ENCODE assay signal across 8 cellular contexts in genomic region chr5:73564644-73565165, GRCh38.
A peak's percentile ranks its signal among the peaks of the same experiment; 100 is the strongest.
DNase-seq lines count a peak whose midpoint lies in the region; ATAC-seq, FAIRE-seq and TF ChIP-seq lines count a peak whose summit lies in the region.

No MANE protein-coding gene starts in this region.

- peak overlapping the region; percentile 91 for H3K4me3 Mint-ChIP-seq in activated naive CD8-positive, alpha-beta T cell treated with anti-CD3 and anti-CD28 coated beads, Interleukin-2, amount 50 U/mL, for 24 hours
- peak overlapping the region; percentile 93 for H3K4me3 Mint-ChIP-seq in stimulated activated effector memory CD8-positive, alpha-beta T cell treated with anti-CD3 and anti-CD28 coated beads, Interleukin-12 subunit alpha, Interleukin-12 subunit beta, amount 100 ng/mL, for 72 hours

- no peaks in the 10 kb centered on the region for H3K27me3 Mint-ChIP-seq in activated naive CD8-positive, alpha-beta T cell treated with anti-CD3 and anti-CD28 coated beads, Interleukin-2, amount 50 U/mL, for 24 hours

- H3K36me3 Mint-ChIP-seq in activated naive CD8-positive, alpha-beta T cell treated with anti-CD3 and anti-CD28 coated beads, Interleukin-2, amount 50 U/mL, for 24 hours (ENCODE audit: low read depth), result peaks cover 19% of the 10 kb centered on the region
- peaks cover 63% of the 10 kb centered on the region for H3K36me3 Mint-ChIP-seq in stimulated activated effector memory CD8-positive, alpha-beta T cell treated with anti-CD3 and anti-CD28 coated beads, Interleukin-12 subunit alpha, Interleukin-12 subunit beta, amount 100 ng/mL, for 72 hours

- TF ChIP-seq CTCF in Loucy (conservative IDR thresholded peaks at IDR 0.05; ENCODE audit: low read length), result no peak

- no peak for ATAC-seq in activated naive CD8-positive, alpha-beta T cell treated with anti-CD3 and anti-CD28 coated beads, Interleukin-2, amount 50 U/mL, for 24 hours
- no peak for ATAC-seq in stimulated activated effector memory CD8-positive, alpha-beta T cell treated with anti-CD3 and anti-CD28 coated beads, Interleukin-12 subunit alpha, Interleukin-12 subunit beta, amount 100 ng/mL, for 72 hours
- no peak for ATAC-seq in HG02884 (IDR thresholded peaks at IDR 0.05; ENCODE audit: unreplicated experiment)

- H3K79me2 ChIP-seq in Loucy (ENCODE audit: insufficient read depth, low read length), result peaks cover 54% of the 10 kb centered on the region

- peak overlapping the region; percentile 89 for H3K4me2 ChIP-seq in Loucy (ENCODE audit: low read depth, low read length, poor library complexity, severe bottlenecking)

- H3K36me3 ChIP-seq in Loucy (ENCODE audit: insufficient read depth, low read length) (no peaks in the 10 kb centered on the region), iPS-15b (ENCODE audit: control insufficient read depth, insufficient read depth, low read length) (no peaks in the 10 kb centered on the region)

- H3K4me3 ChIP-seq in Loucy (ENCODE audit: low read length, poor library complexity, severe bottlenecking) (peak overlapping the region; percentile 97), iPS-15b (ENCODE audit: low read depth, low read length) (peak overlapping the region; percentile 98)

- H3K27me3 ChIP-seq in Loucy (ENCODE audit: insufficient read depth, low read length, poor library complexity, severe bottlenecking) (no peaks in the 10 kb centered on the region), iPS-15b (ENCODE audit: control insufficient read depth, insufficient read depth, low read length) (no peaks in the 10 kb centered on the region)

- peaks cover 12% of the 10 kb centered on the region for H4K20me1 ChIP-seq in Loucy (ENCODE audit: insufficient read depth, low read length, poor library complexity, severe bottlenecking)

- FAIRE-seq in RCC 7860 (lab: Jason Lieb, UNC), result no peak

- no peaks in the 10 kb centered on the region for H3F3A ChIP-seq in Loucy (ENCODE audit: low read depth)

- H3K9me3 ChIP-seq in Loucy (ENCODE audit: insufficient read depth, low read depth, low read length), result no peaks in the 10 kb centered on the region
- H3K9me3 ChIP-seq in iPS-15b (ENCODE audit: control insufficient read depth, insufficient read depth, low read length), result no peaks in the 10 kb centered on the region

- H2AFZ ChIP-seq in Loucy (ENCODE audit: low read length), result peak overlapping the region; percentile 94

- no peaks in the 10 kb centered on the region for H3K9me2 ChIP-seq in Loucy (replicated peaks; ENCODE audit: low read depth, low read length)

- H3K9ac ChIP-seq in Loucy (ENCODE audit: low read depth, low read length, poor library complexity, severe bottlenecking) (peak overlapping the region; percentile 99), iPS-15b (ENCODE audit: low read depth, low read length) (peak overlapping the region; percentile 92)

- peak; percentile 21 for DNase-seq in SIG-M5 treated with dmso at 0.1 percent for 504 hours (lab: John Stamatoyannopoulos, UW; ENCODE audit: unreplicated experiment)
- no peak for DNase-seq in SIG-M5 (lab: John Stamatoyannopoulos, UW)
- peak; percentile 4 for DNase-seq in activated naive CD8-positive, alpha-beta T cell treated with anti-CD3 and anti-CD28 coated beads, Interleukin-2, amount 50 U/mL, for 24 hours
- DNase-seq in stimulated activated effector memory CD8-positive, alpha-beta T cell treated with anti-CD3 and anti-CD28 coated beads, Interleukin-12 subunit alpha, Interleukin-12 subunit beta, amount 100 ng/mL, for 72 hours (ENCODE audit: low spot score in 2 of 2), result no peak
- no peak for DNase-seq in RCC 7860 (ENCODE audit: low spot score)

- peaks cover 42% of the 10 kb centered on the region for H3K4me1 Mint-ChIP-seq in activated naive CD8-positive, alpha-beta T cell treated with anti-CD3 and anti-CD28 coated beads, Interleukin-2, amount 50 U/mL, for 24 hours
- H3K4me1 Mint-ChIP-seq in stimulated activated effector memory CD8-positive, alpha-beta T cell treated with anti-CD3 and anti-CD28 coated beads, Interleukin-12 subunit alpha, Interleukin-12 subunit beta, amount 100 ng/mL, for 72 hours, result peaks cover 21% of the 10 kb centered on the region

- H3K9me3 Mint-ChIP-seq in activated naive CD8-positive, alpha-beta T cell treated with anti-CD3 and anti-CD28 coated beads, Interleukin-2, amount 50 U/mL, for 24 hours, result no peaks in the 10 kb centered on the region
- H3K9me3 Mint-ChIP-seq in stimulated activated effector memory CD8-positive, alpha-beta T cell treated with anti-CD3 and anti-CD28 coated beads, Interleukin-12 subunit alpha, Interleukin-12 subunit beta, amount 100 ng/mL, for 72 hours, result no peaks in the 10 kb centered on the region

- H3K27ac Mint-ChIP-seq in activated naive CD8-positive, alpha-beta T cell treated with anti-CD3 and anti-CD28 coated beads, Interleukin-2, amount 50 U/mL, for 24 hours, result peak overlapping the region; percentile 96
- H3K27ac Mint-ChIP-seq in stimulated activated effector memory CD8-positive, alpha-beta T cell treated with anti-CD3 and anti-CD28 coated beads, Interleukin-12 subunit alpha, Interleukin-12 subunit beta, amount 100 ng/mL, for 72 hours, result peak overlapping the region; percentile 99

- H3K4me1 ChIP-seq in Loucy (ENCODE audit: insufficient read depth, low read length, poor library complexity, severe bottlenecking) (peaks cover 48% of the 10 kb centered on the region), iPS-15b (ENCODE audit: control insufficient read depth, insufficient read depth, low read length) (peaks cover 3% of the 10 kb centered on the region)

Comparison
In these comparisons a context has a peak if more than half of its experiments do, and no peak if none do; other contexts are left out.
1. DNase-seq: peak in SIG-M5 treated with dmso at 0.1 percent for 504 hours (single experiment) and activated naive CD8-positive, alpha-beta T cell treated with anti-CD3 and anti-CD28 coated beads, Interleukin-2, amount 50 U/mL, for 24 hours (single experiment); none in SIG-M5 (single experiment), stimulated activated effector memory CD8-positive, alpha-beta T cell treated with anti-CD3 and anti-CD28 coated beads, Interleukin-12 subunit alpha, Interleukin-12 subunit beta, amount 100 ng/mL, for 72 hours (0 of 2) and RCC 7860 (single experiment).